27 cellular contexts compared by ENCODE assay signal in genomic region chr1:232915212-232915611, GRCh38.
"Had no signal": no experiment of that assay in that cellular context is flagged by ENCODE, and none has a peak within 500 bp of the region (broad histone marks: within the 10 kb centered on the region; RNA-seq: fewer than 3 reads in every experiment).

No MANE protein-coding gene starts in this region.

- H3K9me3 Mint-ChIP-seq: nephron; stimulated activated effector memory CD8-positive, alpha-beta T cell treated with anti-CD3 and anti-CD28 coated beads, Interleukin-12 subunit alpha, Interleukin-12 subunit beta, amount 100 ng/mL, for 72 hours had no signal

- H3K4me3 Mint-ChIP-seq: naive thymus-derived CD4-positive, alpha-beta T cell; nephron; stimulated activated effector memory CD8-positive, alpha-beta T cell treated with anti-CD3 and anti-CD28 coated beads, Interleukin-12 subunit alpha, Interleukin-12 subunit beta, amount 100 ng/mL, for 72 hours had no signal

- H3K4me1 Mint-ChIP-seq: nephron had no signal

- H3K4me3 ChIP-seq: dorsolateral prefrontal cortex, esophagus muscularis mucosa, heart right ventricle, left lung, psoas muscle, sigmoid colon, stomach, thyroid gland, vagina had no signal

- ATAC-seq: heart right ventricle; left cardiac atrium; left lung; naive thymus-derived CD4-positive, alpha-beta T cell; psoas muscle; right cardiac atrium; stimulated activated effector memory CD8-positive, alpha-beta T cell treated with anti-CD3 and anti-CD28 coated beads, Interleukin-12 subunit alpha, Interleukin-12 subunit beta, amount 100 ng/mL, for 72 hours had no signal

- H3K27ac Mint-ChIP-seq: naive thymus-derived CD4-positive, alpha-beta T cell; nephron; stimulated activated effector memory CD8-positive, alpha-beta T cell treated with anti-CD3 and anti-CD28 coated beads, Interleukin-12 subunit alpha, Interleukin-12 subunit beta, amount 100 ng/mL, for 72 hours had no signal

- H3K36me3 Mint-ChIP-seq: stimulated activated effector memory CD8-positive, alpha-beta T cell treated with anti-CD3 and anti-CD28 coated beads, Interleukin-12 subunit alpha, Interleukin-12 subunit beta, amount 100 ng/mL, for 72 hours had no signal

- DNase-seq: dorsolateral prefrontal cortex; effector CD4-positive, alpha-beta T cell; foreskin melanocyte; glutamatergic neuron; heart right ventricle; hypothalamus; kidney; left cardiac atrium; left lung; mesendoderm; midbrain; naive thymus-derived CD4-positive, alpha-beta T cell; nucleus accumbens; posterior cingulate gyrus; psoas muscle; right cardiac atrium; sigmoid colon; stimulated activated CD4-positive, alpha-beta T cell treated with anti-CD3 and anti-CD28 coated beads, Interleukin-2, amount 100 ng/mL, for 24 hours; stimulated activated CD4-positive, alpha-beta T cell treated with anti-CD3 and anti-CD28 coated beads, Interleukin-4, amount 100 ng/mL, for 24 hours; stimulated activated naive CD4-positive, alpha-beta T cell treated with Interleukin-2 at 50 U/mL for 16 hours; stomach; thyroid gland; trophoblast cell had no signal
